ENCODE assay signal across 10 cellular contexts in genomic region chr2:190948671-190949070, GRCh38.
DNase-seq lines count a peak whose midpoint lies in the region; ATAC-seq and TF ChIP-seq lines count a peak whose summit lies in the region.
"Had no signal": no experiment of that assay in that cellular context is flagged by ENCODE, and none has a peak within 500 bp of the region (broad histone marks: within the 10 kb centered on the region; RNA-seq: fewer than 3 reads in every experiment).

No MANE protein-coding gene starts in this region.

- peak; percentile 46 for ATAC-seq in GM23338
- peak; percentile 74 for ATAC-seq in activated T-helper 17 cell treated with anti-CD3 and anti-CD28 coated beads, Interleukin-2, amount 50 U/mL, for 72 hours (replicated peaks)

- no peak for TF ChIP-seq POLR2A in prostate gland (IDR thresholded peaks at IDR 0.05)

- POLR2A ChIA-PET in RWPE1 (lab: Yijun Ruan, JAX; ENCODE audit: low non-redundant PET), result no interaction called here

- H3K4me2 ChIP-seq in GM23338, result no peak overlapping the region
- H3K4me2 ChIP-seq: KMS-11 had no signal

- H3F3A ChIP-seq in GM23338 (replicated peaks; ENCODE audit: low read depth), result no peaks in the 10 kb centered on the region

- H3K27ac Mint-ChIP-seq in GM23338, result no peak overlapping the region
- no peak overlapping the region for H3K27ac Mint-ChIP-seq in activated T-helper 17 cell treated with anti-CD3 and anti-CD28 coated beads, Interleukin-2, amount 50 U/mL, for 72 hours

- H3K27me3 ChIP-seq in GM23338 (ENCODE audit: insufficient read depth) (no peaks in the 10 kb centered on the region), prostate gland (replicated peaks; ENCODE audit: insufficient read depth) (no peaks in the 10 kb centered on the region)

- H3K9me3 ChIP-seq in prostate gland, result no peaks in the 10 kb centered on the region

- no peaks in the 10 kb centered on the region for H3K79me2 ChIP-seq in GM23338 (replicated peaks; ENCODE audit: insufficient read depth)

- CTCF ChIA-PET in RWPE1 (lab: Yijun Ruan, JAX), result no interaction called here

- H3K27ac ChIP-seq in GM23338 (ENCODE audit: low read depth) (no peak overlapping the region), RWPE1 (no peak overlapping the region), prostate gland (no peak overlapping the region)
- H3K27ac ChIP-seq: KMS-11 had no signal

- H3K27me3 Mint-ChIP-seq in GM23338 (ENCODE audit: insufficient read depth, low read depth, poor library complexity), result no peaks in the 10 kb centered on the region
- no peaks in the 10 kb centered on the region for H3K27me3 Mint-ChIP-seq in activated T-helper 17 cell treated with anti-CD3 and anti-CD28 coated beads, Interleukin-2, amount 50 U/mL, for 72 hours

- H3K4me1 ChIP-seq in GM23338 (ENCODE audit: insufficient read depth), result peaks cover 9% of the 10 kb centered on the region; the same call in 1 of the 2 replicates
- peaks cover 8% of the 10 kb centered on the region for H3K4me1 ChIP-seq in prostate gland (replicated peaks)

- no peak for TF ChIP-seq CTCF in GM23338 (conservative IDR thresholded peaks at IDR 0.05; ENCODE audit: low read depth in 2 of 2)
- TF ChIP-seq CTCF in RWPE1 (conservative IDR thresholded peaks at IDR 0.05; ENCODE audit: low read depth), result no peak
- TF ChIP-seq CTCF in prostate gland (IDR thresholded peaks at IDR 0.05), result no peak

- no peaks in the 10 kb centered on the region for H3K9me2 ChIP-seq in GM23338 (ENCODE audit: insufficient read depth)

- WGBS in prostate gland, result 75% methylated on average over 2 of the region's 2 CpGs

- H3K4me1 Mint-ChIP-seq in GM23338, result peaks cover 9% of the 10 kb centered on the region; the same call in 2 of the 3 replicates
- H3K4me1 Mint-ChIP-seq in activated T-helper 17 cell treated with anti-CD3 and anti-CD28 coated beads, Interleukin-2, amount 50 U/mL, for 72 hours, result peaks cover 13% of the 10 kb centered on the region

- no peaks in the 10 kb centered on the region for H4K20me1 ChIP-seq in GM23338 (replicated peaks; ENCODE audit: insufficient read depth)

- H2AFZ ChIP-seq in GM23338, result no peak overlapping the region

- peak; percentile 70 for DNase-seq in A172 (ENCODE audit: low spot score)
- no peak for DNase-seq in GM23338 (ENCODE audit: low spot score)
- DNase-seq in kidney glomerular epithelial cell (lab: John Stamatoyannopoulos, UW), result peak; percentile 81
- DNase-seq in RWPE1 (ENCODE audit: low spot score), result no peak
- no peak for DNase-seq in NCI-H128 (lab: John Stamatoyannopoulos, UW; ENCODE audit: unreplicated experiment)
- DNase-seq in prostate gland (ENCODE audit: low spot score), result no peak
- DNase-seq in epidermal melanocyte (ENCODE audit: insufficient read length, low spot score), result no peak

- H3K4me3 Mint-ChIP-seq in GM23338, result no peak overlapping the region
- no peak overlapping the region for H3K4me3 Mint-ChIP-seq in activated T-helper 17 cell treated with anti-CD3 and anti-CD28 coated beads, Interleukin-2, amount 50 U/mL, for 72 hours

- no peak overlapping the region for H3K4me3 ChIP-seq in GM23338
- H3K4me3 ChIP-seq in prostate gland, result no peak overlapping the region

- intact Hi-C loops in prostate gland (cut with DNase I), result no loop called here

- H3K9me3 Mint-ChIP-seq in GM23338, result no peaks in the 10 kb centered on the region
- no peaks in the 10 kb centered on the region for H3K9me3 Mint-ChIP-seq in activated T-helper 17 cell treated with anti-CD3 and anti-CD28 coated beads, Interleukin-2, amount 50 U/mL, for 72 hours
- H3K9me3 Mint-ChIP-seq: CD8-positive, alpha-beta T cell had no signal

- H3K36me3 ChIP-seq in GM23338 (ENCODE audit: insufficient read depth) (no peaks in the 10 kb centered on the region), prostate gland (no peaks in the 10 kb centered on the region)

- no peaks in the 10 kb centered on the region for H3K36me3 Mint-ChIP-seq in GM23338 (ENCODE audit: low read depth)
- H3K36me3 Mint-ChIP-seq in activated T-helper 17 cell treated with anti-CD3 and anti-CD28 coated beads, Interleukin-2, amount 50 U/mL, for 72 hours (ENCODE audit: low read depth), result peaks cover 5% of the 10 kb centered on the region

TF ChIP-seq in GM23338, 12 proteins besides CTCF, POLR2A, EP300 and RAD21:
- TF ChIP-seq ETS1 (IDR thresholded peaks at IDR 0.05) (no peak), NANOG (IDR thresholded peaks at IDR 0.05; ENCODE audit: borderline replicate concordance) (no peak), ZNF114 (CRISPR knock-in tag; IDR thresholded peaks at IDR 0.05) (no peak), ZNF462 (CRISPR knock-in tag; IDR thresholded peaks at IDR 0.05) (no peak), STAT1 (IDR thresholded peaks at IDR 0.05; ENCODE audit: unreplicated experiment) (no peak)
TF ChIP-seq in GM23338: peak in this region for 0.

Comparison
In these comparisons a context has a peak if more than half of its experiments do, and no peak if none do; other contexts are left out.
1. DNase-seq: peak in A172 (single experiment) and kidney glomerular epithelial cell (single experiment); none in GM23338 (single experiment), RWPE1 (single experiment), NCI-H128 (single experiment), prostate gland (single experiment) and epidermal melanocyte (single experiment).